14 cellular contexts compared by ENCODE assay signal in genomic region chr21:21165063-21165645, GRCh38.
DNase-seq lines count a peak whose midpoint lies in the region; ATAC-seq and TF ChIP-seq lines count a peak whose summit lies in the region.
"Had no signal": no experiment of that assay in that cellular context is flagged by ENCODE, and none has a peak within 500 bp of the region (broad histone marks: within the 10 kb centered on the region; RNA-seq: fewer than 3 reads in every experiment).

No MANE protein-coding gene starts in this region.

- TF ChIP-seq CTCF in right atrium auricular region (IDR thresholded peaks at IDR 0.05) (no peak), astrocyte of the spinal cord (IDR thresholded peaks at IDR 0.05; ENCODE audit: low read depth, low read length) (no peak), kidney epithelial cell (IDR thresholded peaks at IDR 0.05; ENCODE audit: insufficient read depth, low read length, poor library complexity, severe bottlenecking) (no peak), body of pancreas (IDR thresholded peaks at IDR 0.05) (no peak)

- H3K27ac Mint-ChIP-seq in activated T-helper 1 cell treated with anti-CD3 and anti-CD28 coated beads, Interleukin-12 subunit alpha, Interleukin-12 subunit beta, Interleukin-2, Interleukin-4 antibody, amounts not matched to agents 30 ng/mL and 10 ng/mL and 1 ng/mL, durations not matched to agents 14 hours and 24 hours and 36 hours = no peak overlapping the region

- in situ Hi-C loops in astrocyte of the spinal cord (cut with HindIII; ENCODE audit: low sequenced_read_pairs) = no loop called here

- H3K4me1 Mint-ChIP-seq in activated T-helper 1 cell treated with anti-CD3 and anti-CD28 coated beads, Interleukin-12 subunit alpha, Interleukin-12 subunit beta, Interleukin-2, Interleukin-4 antibody, amounts not matched to agents 30 ng/mL and 10 ng/mL and 1 ng/mL, durations not matched to agents 14 hours and 24 hours and 36 hours (ENCODE audit: low read depth) = peaks cover 7% of the 10 kb centered on the region

- peaks cover 0 to 9% of the 10 kb centered on the region in 2 donors for H3K9me3 ChIP-seq in right atrium auricular region
- no peaks in the 10 kb centered on the region for H3K9me3 ChIP-seq in body of pancreas

- H3K36me3 ChIP-seq in right atrium auricular region (no peaks in the 10 kb centered on the region), kidney epithelial cell (ENCODE audit: control insufficient read depth, insufficient read depth, low read length) (no peaks in the 10 kb centered on the region), body of pancreas (replicated peaks in 1 of 2; ENCODE audit: insufficient read depth in 1 of 2, low read depth in 2 of 2) (no peaks in the 10 kb centered on the region)

- H3K36me3 Mint-ChIP-seq in activated T-helper 1 cell treated with anti-CD3 and anti-CD28 coated beads, Interleukin-12 subunit alpha, Interleukin-12 subunit beta, Interleukin-2, Interleukin-4 antibody, amounts not matched to agents 30 ng/mL and 10 ng/mL and 1 ng/mL, durations not matched to agents 14 hours and 24 hours and 36 hours (ENCODE audit: low read depth) = no peaks in the 10 kb centered on the region

- no peaks in the 10 kb centered on the region for H3K9me3 Mint-ChIP-seq in activated T-helper 1 cell treated with anti-CD3 and anti-CD28 coated beads, Interleukin-12 subunit alpha, Interleukin-12 subunit beta, Interleukin-2, Interleukin-4 antibody, amounts not matched to agents 30 ng/mL and 10 ng/mL and 1 ng/mL, durations not matched to agents 14 hours and 24 hours and 36 hours

- H3K4me3 ChIP-seq in right atrium auricular region (no peak overlapping the region), astrocyte of the spinal cord (ENCODE audit: low read depth, low read length) (no peak overlapping the region), kidney epithelial cell (ENCODE audit: low read depth, low read length) (no peak overlapping the region), body of pancreas (no peak overlapping the region)

- H3K27ac ChIP-seq in right atrium auricular region (no peak overlapping the region), body of pancreas (no peak overlapping the region)

- H3K27me3 Mint-ChIP-seq in activated T-helper 1 cell treated with anti-CD3 and anti-CD28 coated beads, Interleukin-12 subunit alpha, Interleukin-12 subunit beta, Interleukin-2, Interleukin-4 antibody, amounts not matched to agents 30 ng/mL and 10 ng/mL and 1 ng/mL, durations not matched to agents 14 hours and 24 hours and 36 hours (ENCODE audit: insufficient read depth) = peaks cover 7% of the 10 kb centered on the region

- TF ChIP-seq POLR2A in body of pancreas (IDR thresholded peaks at IDR 0.05) = no peak

- 54 to 58% methylated on average over 2 of the region's 2 CpGs for WGBS in body of pancreas, 2 donors

- intact Hi-C loops in Right ventricle myocardium inferior (cut with DNase I) = no loop called here
- intact Hi-C loops in activated T-helper 1 cell treated with anti-CD3 and anti-CD28 coated beads, Interleukin-12 subunit alpha, Interleukin-12 subunit beta, Interleukin-2, Interleukin-4 antibody, amounts not matched to agents 30 ng/mL and 10 ng/mL and 1 ng/mL, durations not matched to agents 14 hours and 24 hours and 36 hours (cut with micrococcal nuclease) = loop anchor here (2.0 to 10.0 kb wide), 3 partner anchors 37 to 1626 kb away; partner anchors contain the start of gene NCAM2
- intact Hi-C loops in body of pancreas (cut with DNase I) = loop anchor here (10.0 kb wide), 1 partner anchor 1630 kb away; no protein-coding TSS in a partner anchor

- H3K4me3 Mint-ChIP-seq in activated T-helper 1 cell treated with anti-CD3 and anti-CD28 coated beads, Interleukin-12 subunit alpha, Interleukin-12 subunit beta, Interleukin-2, Interleukin-4 antibody, amounts not matched to agents 30 ng/mL and 10 ng/mL and 1 ng/mL, durations not matched to agents 14 hours and 24 hours and 36 hours = no peak overlapping the region

- H3K27me3 ChIP-seq in right atrium auricular region = no peaks in the 10 kb centered on the region
- H3K27me3 ChIP-seq in kidney epithelial cell (ENCODE audit: control insufficient read depth, insufficient read depth, low read length) = no peaks in the 10 kb centered on the region
- no peaks in the 10 kb centered on the region for H3K27me3 ChIP-seq in body of pancreas

- ATAC-seq in Right ventricle myocardium inferior (peak; percentile 88), body of pancreas (no peak)
- ATAC-seq: Panc1 had no signal

- H3K4me1 ChIP-seq in right atrium auricular region (no peaks in the 10 kb centered on the region), body of pancreas (no peaks in the 10 kb centered on the region)

- DNase-seq in Right ventricle myocardium inferior (ENCODE audit: missing footprints) (no peak), right atrium auricular region (ENCODE audit: low spot score) (no peak), astrocyte of the spinal cord (ENCODE audit: low read depth, low spot score) (peak; percentile 95), kidney epithelial cell (ENCODE audit: low read depth) (peak; percentile 4), NOMO-1 treated with DMSO at 0.1 percent for 48 hours (lab: John Stamatoyannopoulos, UW; ENCODE audit: unreplicated experiment) (no peak), body of pancreas (no peak)
- DNase-seq in activated T-helper 1 cell treated with anti-CD3 and anti-CD28 coated beads, Interleukin-12 subunit alpha, Interleukin-12 subunit beta, Interleukin-2, Interleukin-4 antibody, amounts not matched to agents 30 ng/mL and 10 ng/mL and 1 ng/mL, durations not matched to agents 14 hours and 24 hours and 36 hours (ENCODE audit: low spot score) = no peak
- no peak for DNase-seq in activated T-cell treated with anti-CD3 and anti-CD28 coated beads, Interleukin-2, amount 50 U/mL, for 1 hour
- DNase-seq: effector memory CD4-positive, alpha-beta T cell; hypothalamus; midbrain; NCI-H2171 treated with DMSO at 0.1 percent for 48 hours; retina had no signal

Comparison
In these comparisons a context has a peak if more than half of its experiments do, and no peak if none do; other contexts are left out.
1. DNase-seq: peak in astrocyte of the spinal cord (single experiment) and kidney epithelial cell (single experiment); none in Right ventricle myocardium inferior (single experiment), right atrium auricular region (single experiment), NOMO-1 treated with DMSO at 0.1 percent for 48 hours (single experiment), activated T-helper 1 cell treated with anti-CD3 and anti-CD28 coated beads, Interleukin-12 subunit alpha, Interleukin-12 subunit beta, Interleukin-2, Interleukin-4 antibody, amounts not matched to agents 30 ng/mL and 10 ng/mL and 1 ng/mL, durations not matched to agents 14 hours and 24 hours and 36 hours (single experiment), activated T-cell treated with anti-CD3 and anti-CD28 coated beads, Interleukin-2, amount 50 U/mL, for 1 hour (single experiment) and body of pancreas (0 of 4).